Comparison of ENCODE assay signal across 24 cellular contexts in the genomic region with DNA sequence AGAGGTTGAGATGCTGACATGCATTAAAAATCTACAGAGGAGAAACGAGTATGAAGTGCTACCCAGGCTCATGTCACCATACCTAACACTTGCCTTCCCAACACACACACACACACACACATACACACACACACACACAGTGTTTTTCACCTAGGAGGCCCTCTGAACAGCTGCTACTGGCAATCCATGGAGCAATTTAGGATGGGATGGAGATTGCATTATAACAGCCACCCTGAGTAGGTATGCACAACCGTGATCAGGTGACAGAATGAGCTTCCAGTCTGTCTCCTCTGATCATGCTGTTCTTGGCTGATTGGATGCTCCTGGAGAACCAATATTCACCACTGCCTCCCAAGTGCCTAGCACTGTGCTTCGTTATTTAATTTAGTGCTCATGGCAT.
"Had no signal": no experiment of that assay in that cellular context is flagged by ENCODE, and none has a peak within 500 bp of the region (broad histone marks: within the 10 kb centered on the region; RNA-seq: fewer than 3 reads in every experiment).

No MANE protein-coding gene starts in this region.

- DNase-seq: islet precursor cell; left ventricle myocardium inferior; naive thymus-derived CD8-positive, alpha-beta T cell; occipital lobe; retina; right cardiac atrium; stimulated activated CD4-positive, alpha-beta T cell treated with anti-CD3 and anti-CD28 coated beads, Interleukin-12 subunit alpha, Interleukin-12 subunit beta, amount 100 ng/mL, for 4 hours; stimulated activated CD4-positive, alpha-beta T cell treated with anti-CD3 and anti-CD28 coated beads, Interleukin-15, amount 100 ng/mL, for 24 hours; stimulated activated CD4-positive, alpha-beta T cell treated with anti-CD3 and anti-CD28 coated beads, Interleukin-2, amount 100 ng/mL, for 24 hours; stimulated activated CD4-positive, alpha-beta T cell treated with anti-CD3 and anti-CD28 coated beads, Interleukin-4, amount 100 ng/mL, for 1 hour; stimulated activated naive B cell treated with anti-CD40 and anti-IgM and Interleukin-4, amounts not matched to agents 10 μg/mL and 1 μg/mL and 100 μg/mL, for 72 hours; stimulated activated naive CD8-positive, alpha-beta T cell treated with anti-CD3 and anti-CD28 coated beads, Interleukin-15, Interleukin-2, amounts not matched to agents 100 U/mL and 50 U/mL, for 24 hours; stomach; testis; thyroid gland; transverse colon; upper lobe of left lung had no signal

- H3K36me3 ChIP-seq: left ventricle myocardium inferior, prostate gland, stomach, thyroid gland, transverse colon, upper lobe of left lung, vagina had no signal

- H3K27ac ChIP-seq: left ventricle myocardium inferior, prostate gland, skin epidermis, stomach, testis, thyroid gland, transverse colon, upper lobe of left lung, vagina had no signal

- H3K27me3 ChIP-seq: stomach, testis, thyroid gland, transverse colon, upper lobe of left lung, vagina had no signal

- H3K4me1 Mint-ChIP-seq: memory B cell; naive thymus-derived CD8-positive, alpha-beta T cell; neural crest cell; stimulated activated naive B cell treated with anti-CD40 and anti-IgM and Interleukin-4, amounts not matched to agents 10 μg/mL and 1 μg/mL and 100 μg/mL, for 72 hours had no signal

- H3K4me3 ChIP-seq: left ventricle myocardium inferior, prostate gland, skin epidermis, stomach, testis, thyroid gland, transverse colon, upper lobe of left lung, vagina had no signal

- H3K27ac Mint-ChIP-seq: memory B cell; naive thymus-derived CD8-positive, alpha-beta T cell; nephron; stimulated activated naive B cell treated with anti-CD40 and anti-IgM and Interleukin-4, amounts not matched to agents 10 μg/mL and 1 μg/mL and 100 μg/mL, for 72 hours had no signal

- H3K4me1 ChIP-seq: left ventricle myocardium inferior, prostate gland, stomach, testis, thyroid gland, transverse colon, upper lobe of left lung had no signal

- H3K9me3 Mint-ChIP-seq: neural crest cell had no signal

- ATAC-seq: naive thymus-derived CD8-positive, alpha-beta T cell; right cardiac atrium; sciatic nerve; stimulated activated naive B cell treated with anti-CD40 and anti-IgM and Interleukin-4, amounts not matched to agents 10 μg/mL and 1 μg/mL and 100 μg/mL, for 72 hours; stimulated activated naive CD8-positive, alpha-beta T cell treated with anti-CD3 and anti-CD28 coated beads, Interleukin-15, Interleukin-2, amounts not matched to agents 100 U/mL and 50 U/mL, for 24 hours had no signal

- H3K9me3 ChIP-seq: left ventricle myocardium inferior, prostate gland, stomach, testis, thyroid gland, transverse colon, upper lobe of left lung, vagina had no signal

- H3K36me3 Mint-ChIP-seq: memory B cell; naive thymus-derived CD8-positive, alpha-beta T cell; stimulated activated naive B cell treated with anti-CD40 and anti-IgM and Interleukin-4, amounts not matched to agents 10 μg/mL and 1 μg/mL and 100 μg/mL, for 72 hours had no signal

- H3K4me3 Mint-ChIP-seq: memory B cell; naive thymus-derived CD8-positive, alpha-beta T cell; nephron; neural crest cell; stimulated activated naive B cell treated with anti-CD40 and anti-IgM and Interleukin-4, amounts not matched to agents 10 μg/mL and 1 μg/mL and 100 μg/mL, for 72 hours had no signal
